Comparison of ENCODE assay signal across 27 cellular contexts in the genomic region with DNA sequence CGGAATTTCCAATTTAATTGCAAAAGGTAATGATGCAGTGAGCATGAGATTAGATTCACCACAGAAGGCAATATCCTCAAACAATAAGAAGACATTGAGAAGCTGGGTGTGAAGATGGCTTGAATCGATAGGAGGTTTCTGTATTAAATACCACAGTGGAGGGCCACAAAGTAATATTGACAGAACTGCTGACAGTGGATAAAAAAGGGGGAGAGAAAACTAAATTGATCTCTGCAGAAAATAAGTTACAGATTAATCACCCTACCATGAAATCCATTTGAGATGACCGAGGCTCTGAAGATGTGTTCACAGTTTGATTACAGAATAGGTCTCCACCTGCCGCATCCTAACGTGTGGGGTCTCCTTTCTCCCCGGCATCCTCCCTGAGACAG.
"Had no signal": no experiment of that assay in that cellular context is flagged by ENCODE, and none has a peak within 500 bp of the region (broad histone marks: within the 10 kb centered on the region; RNA-seq: fewer than 3 reads in every experiment).

No MANE protein-coding gene starts in this region.

- H3K4me1 Mint-ChIP-seq: endodermal cell, mesothelial cell of epicardium had no signal

- H3K4me3 Mint-ChIP-seq: dendritic cell treated with granulocyte-macrophage colony-stimulating factor and Interleukin-4, amounts not matched to agents 40 ng/mL and 50 ng/mL, for 4 days; effector memory CD8-positive, alpha-beta T cell; endodermal cell; mesothelial cell of epicardium had no signal

- H3K27ac ChIP-seq: colonic mucosa, epithelial cell of prostate, esophagus squamous epithelium, gastrocnemius medialis, heart right ventricle, left lung, lower lobe of right lung had no signal

- H3K27ac Mint-ChIP-seq: dendritic cell treated with granulocyte-macrophage colony-stimulating factor and Interleukin-4, amounts not matched to agents 40 ng/mL and 50 ng/mL, for 4 days; endodermal cell; mesothelial cell of epicardium had no signal

- H3K27me3 ChIP-seq: colonic mucosa, esophagus squamous epithelium, gastrocnemius medialis, heart right ventricle, left lung had no signal

- ATAC-seq: effector memory CD8-positive, alpha-beta T cell; esophagus mucosa; gastrocnemius medialis; heart right ventricle; left cardiac atrium; left lung; left ventricle myocardium superior; lower lobe of right lung; mucosa of descending colon had no signal

- H3K36me3 ChIP-seq: colonic mucosa, gastrocnemius medialis had no signal

- H3K9me3 Mint-ChIP-seq: dendritic cell treated with granulocyte-macrophage colony-stimulating factor and Interleukin-4, amounts not matched to agents 40 ng/mL and 50 ng/mL, for 4 days; effector memory CD8-positive, alpha-beta T cell; endodermal cell; mesothelial cell of epicardium had no signal

- H3K27me3 Mint-ChIP-seq: dendritic cell treated with granulocyte-macrophage colony-stimulating factor and Interleukin-4, amounts not matched to agents 40 ng/mL and 50 ng/mL, for 4 days; effector memory CD8-positive, alpha-beta T cell had no signal

- H3K9me3 ChIP-seq: colonic mucosa, esophagus squamous epithelium, gastrocnemius medialis, heart right ventricle, left lung, lower lobe of right lung, mucosa of descending colon had no signal

- DNase-seq: colonic mucosa; cortex of kidney; effector CD8-positive, alpha-beta T cell; effector memory CD8-positive, alpha-beta T cell; erythroblast; esophagus squamous epithelium; foreskin fibroblast; foreskin melanocyte; gastrocnemius medialis; glutamatergic neuron; head of caudate nucleus; heart right ventricle; hippocampal formation; left cardiac atrium; left lung; left ventricle myocardium superior; lower lobe of right lung; mesenchymal stem cell; mucosa of descending colon had no signal

- H3K4me3 ChIP-seq: colonic mucosa, esophagus squamous epithelium, gastrocnemius medialis, heart right ventricle, left lung, lower lobe of right lung, mucosa of descending colon had no signal

- FAIRE-seq: endometrium, islet of Langerhans, keratinocyte had no signal

- H3K4me1 ChIP-seq: colonic mucosa, esophagus squamous epithelium, gastrocnemius medialis, heart right ventricle, left lung, lower lobe of right lung had no signal
